ENCODE assay signal across 2 cellular contexts in genomic region chr16:84738255-84739038, GRCh38.
TF ChIP-seq lines count a peak whose summit lies in the region.

No MANE protein-coding gene starts in this region.

TF ChIP-seq in HCT116, 20 proteins besides CTCF, POLR2A, EP300 and RAD21 (continued from another document):
- TF ChIP-seq, protein P1, sequence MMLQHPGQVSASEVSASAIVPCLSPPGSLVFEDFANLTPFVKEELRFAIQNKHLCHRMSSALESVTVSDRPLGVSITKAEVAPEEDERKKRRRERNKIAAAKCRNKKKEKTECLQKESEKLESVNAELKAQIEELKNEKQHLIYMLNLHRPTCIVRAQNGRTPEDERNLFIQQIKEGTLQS (IDR thresholded peaks at IDR 0.05): no peak
- no peak for TF ChIP-seq YY1 (IDR thresholded peaks at IDR 0.05; ENCODE audit: extremely low read depth, insufficient replicate concordance, low read depth, low read length)
- TF ChIP-seq, protein P2, sequence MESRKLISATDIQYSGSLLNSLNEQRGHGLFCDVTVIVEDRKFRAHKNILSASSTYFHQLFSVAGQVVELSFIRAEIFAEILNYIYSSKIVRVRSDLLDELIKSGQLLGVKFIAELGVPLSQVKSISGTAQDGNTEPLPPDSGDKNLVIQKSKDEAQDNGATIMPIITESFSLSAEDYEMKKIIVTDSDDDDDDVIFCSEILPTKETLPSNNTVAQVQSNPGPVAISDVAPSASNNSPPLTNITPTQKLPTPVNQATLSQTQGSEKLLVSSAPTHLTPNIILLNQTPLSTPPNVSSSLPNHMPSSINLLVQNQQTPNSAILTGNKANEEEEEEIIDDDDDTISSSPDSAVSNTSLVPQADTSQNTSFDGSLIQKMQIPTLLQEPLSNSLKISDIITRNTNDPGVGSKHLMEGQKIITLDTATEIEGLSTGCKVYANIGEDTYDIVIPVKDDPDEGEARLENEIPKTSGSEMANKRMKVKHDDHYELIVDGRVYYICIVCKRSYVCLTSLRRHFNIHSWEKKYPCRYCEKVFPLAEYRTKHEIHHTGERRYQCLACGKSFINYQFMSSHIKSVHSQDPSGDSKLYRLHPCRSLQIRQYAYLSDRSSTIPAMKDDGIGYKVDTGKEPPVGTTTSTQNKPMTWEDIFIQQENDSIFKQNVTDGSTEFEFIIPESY (IDR thresholded peaks at IDR 0.05; ENCODE audit: extremely low read depth, insufficient replicate concordance, low read length): no peak
- TF ChIP-seq POLR2AphosphoS5 (IDR thresholded peaks at IDR 0.05; ENCODE audit: low read depth, low read length): no peak
- no peak for TF ChIP-seq EGR1 (IDR thresholded peaks at IDR 0.05; ENCODE audit: low read depth)
- TF ChIP-seq, protein P3, sequence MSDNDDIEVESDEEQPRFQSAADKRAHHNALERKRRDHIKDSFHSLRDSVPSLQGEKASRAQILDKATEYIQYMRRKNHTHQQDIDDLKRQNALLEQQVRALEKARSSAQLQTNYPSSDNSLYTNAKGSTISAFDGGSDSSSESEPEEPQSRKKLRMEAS (IDR thresholded peaks at IDR 0.05): peak; percentile 18; the same call in 1 of the 2 replicates
- TF ChIP-seq EZH2phosphoT487 (IDR thresholded peaks at IDR 0.05; ENCODE audit: borderline replicate concordance): no peak
- no peak for TF ChIP-seq SIN3A (IDR thresholded peaks at IDR 0.05; ENCODE audit: low read depth)
- no peak for TF ChIP-seq JUND (IDR thresholded peaks at IDR 0.05)
- TF ChIP-seq TCF7L2 (IDR thresholded peaks at IDR 0.05; ENCODE audit: borderline replicate concordance, extremely low read depth, insufficient read depth, insufficient read length): peak; percentile 13
- no peak for TF ChIP-seq SRF (IDR thresholded peaks at IDR 0.05; ENCODE audit: low read depth)

TF ChIP-seq in K562, 482 proteins besides CTCF, POLR2A, EP300 and RAD21 (continued from another document and continues in another):
- TF ChIP-seq, protein P4, sequence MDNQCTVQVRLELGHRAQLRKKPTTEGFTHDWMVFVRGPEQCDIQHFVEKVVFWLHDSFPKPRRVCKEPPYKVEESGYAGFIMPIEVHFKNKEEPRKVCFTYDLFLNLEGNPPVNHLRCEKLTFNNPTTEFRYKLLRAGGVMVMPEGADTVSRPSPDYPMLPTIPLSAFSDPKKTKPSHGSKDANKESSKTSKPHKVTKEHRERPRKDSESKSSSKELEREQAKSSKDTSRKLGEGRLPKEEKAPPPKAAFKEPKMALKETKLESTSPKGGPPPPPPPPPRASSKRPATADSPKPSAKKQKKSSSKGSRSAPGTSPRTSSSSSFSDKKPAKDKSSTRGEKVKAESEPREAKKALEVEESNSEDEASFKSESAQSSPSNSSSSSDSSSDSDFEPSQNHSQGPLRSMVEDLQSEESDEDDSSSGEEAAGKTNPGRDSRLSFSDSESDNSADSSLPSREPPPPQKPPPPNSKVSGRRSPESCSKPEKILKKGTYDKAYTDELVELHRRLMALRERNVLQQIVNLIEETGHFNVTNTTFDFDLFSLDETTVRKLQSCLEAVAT (IDR thresholded peaks at IDR 0.05): no peak
- TF ChIP-seq ZSCAN32 (CRISPR knock-in tag; IDR thresholded peaks at IDR 0.05) (no peak), GMEB1 (CRISPR knock-in tag; IDR thresholded peaks at IDR 0.05) (no peak), CCNT2 (IDR thresholded peaks at IDR 0.05; ENCODE audit: borderline replicate concordance, extremely low read depth, insufficient read length, low read depth, low read length) (no peak), SRSF3 (IDR thresholded peaks at IDR 0.05; ENCODE audit: insufficient read depth, low read length) (no peak), TRIM24 (IDR thresholded peaks at IDR 0.05) (no peak), CXXC5 (CRISPR knock-in tag; IDR thresholded peaks at IDR 0.05) (no peak), ETS2 (tag; IDR thresholded peaks at IDR 0.05; ENCODE audit: borderline replicate concordance, poor library complexity, severe bottlenecking) (no peak), ZNF668 (CRISPR knock-in tag; IDR thresholded peaks at IDR 0.05) (no peak), ASH1L (IDR thresholded peaks at IDR 0.05; ENCODE audit: borderline replicate concordance, low read depth, partially characterized antibody) (no peak), ZNF184 (CRISPR knock-in tag; IDR thresholded peaks at IDR 0.05) (no peak), RBM14 (IDR thresholded peaks at IDR 0.05; ENCODE audit: borderline replicate concordance, insufficient read depth, low read depth, low read length) (no peak), JUND (IDR thresholded peaks at IDR 0.05; ENCODE audit: borderline replicate concordance, low read depth, low read length) (no peak), JUND (tag; IDR thresholded peaks at IDR 0.05; ENCODE audit: borderline replicate concordance, low read depth, low read length) (no peak; the same call in 1 of the 3 replicates), CEBPB (tag; IDR thresholded peaks at IDR 0.05) (no peak), SMAD2 (IDR thresholded peaks at IDR 0.05; ENCODE audit: low read depth, low read length) (no peak), SMARCB1 (IDR thresholded peaks at IDR 0.05; ENCODE audit: insufficient read length, low read depth) (no peak), THAP12 (CRISPR knock-in tag; IDR thresholded peaks at IDR 0.05) (no peak), ZNF3 (CRISPR knock-in tag; IDR thresholded peaks at IDR 0.05) (no peak), RBM34 (IDR thresholded peaks at IDR 0.05; ENCODE audit: borderline replicate concordance, insufficient read depth, low read length) (no peak), MEF2D (tag; conservative IDR thresholded peaks at IDR 0.05; ENCODE audit: low read depth) (no peak), SRSF1 (IDR thresholded peaks at IDR 0.05; ENCODE audit: low read depth, low read length) (no peak), GATAD2A (IDR thresholded peaks at IDR 0.05) (no peak), FOXK1 (CRISPR knock-in tag; IDR thresholded peaks at IDR 0.05; ENCODE audit: borderline replicate concordance) (peak; percentile 40; the same call in 1 of the 2 replicates), KAT2B (IDR thresholded peaks at IDR 0.05; ENCODE audit: low read depth, low read length) (no peak), MTF1 (CRISPR knock-in tag; IDR thresholded peaks at IDR 0.05; ENCODE audit: borderline replicate concordance) (no peak), ZNF174 (CRISPR knock-in tag; IDR thresholded peaks at IDR 0.05) (no peak), ZNF57 (CRISPR knock-in tag; IDR thresholded peaks at IDR 0.05) (no peak), SIN3A (IDR thresholded peaks at IDR 0.05; ENCODE audit: borderline replicate concordance in 2 of 2, control insufficient read depth in 1 of 2, low read depth in 2 of 2, low read length in 2 of 2) (no peak), FOXK2 (conservative IDR thresholded peaks at IDR 0.05 in 1 of 2, IDR thresholded peaks at IDR 0.05 in 1 of 2; ENCODE audit: low read depth in 2 of 2) (peak in 1 of 2 experiments; percentile 13; a peak in 1 of 4 replicates), ZNF354B (CRISPR knock-in tag; IDR thresholded peaks at IDR 0.05) (no peak), ZNF224 (CRISPR knock-in tag; IDR thresholded peaks at IDR 0.05) (no peak), RNF2 (IDR thresholded peaks at IDR 0.05) (no peak), CHD1 (IDR thresholded peaks at IDR 0.05; ENCODE audit: low read length) (no peak), NFYB (IDR thresholded peaks at IDR 0.05; ENCODE audit: extremely low read depth, insufficient read length) (no peak), KHSRP (IDR thresholded peaks at IDR 0.05) (no peak), ZNF311 (CRISPR knock-in tag; IDR thresholded peaks at IDR 0.05) (no peak), CTBP1 (IDR thresholded peaks at IDR 0.05; ENCODE audit: borderline replicate concordance) (peak; percentile 75), ZNF165 (CRISPR knock-in tag; IDR thresholded peaks at IDR 0.05; ENCODE audit: borderline replicate concordance) (no peak), NFXL1 (CRISPR knock-in tag; IDR thresholded peaks at IDR 0.05) (no peak), TAF9B (IDR thresholded peaks at IDR 0.05; ENCODE audit: partially characterized antibody) (no peak), KLF13 (tag; IDR thresholded peaks at IDR 0.05; ENCODE audit: borderline replicate concordance, low read depth) (no peak), ZNF830 (CRISPR knock-in tag; IDR thresholded peaks at IDR 0.05) (no peak), L3MBTL2 (IDR thresholded peaks at IDR 0.05) (peak; percentile 60), NFE2 (IDR thresholded peaks at IDR 0.05; ENCODE audit: low read depth) (no peak)
- TF ChIP-seq, protein P5, sequence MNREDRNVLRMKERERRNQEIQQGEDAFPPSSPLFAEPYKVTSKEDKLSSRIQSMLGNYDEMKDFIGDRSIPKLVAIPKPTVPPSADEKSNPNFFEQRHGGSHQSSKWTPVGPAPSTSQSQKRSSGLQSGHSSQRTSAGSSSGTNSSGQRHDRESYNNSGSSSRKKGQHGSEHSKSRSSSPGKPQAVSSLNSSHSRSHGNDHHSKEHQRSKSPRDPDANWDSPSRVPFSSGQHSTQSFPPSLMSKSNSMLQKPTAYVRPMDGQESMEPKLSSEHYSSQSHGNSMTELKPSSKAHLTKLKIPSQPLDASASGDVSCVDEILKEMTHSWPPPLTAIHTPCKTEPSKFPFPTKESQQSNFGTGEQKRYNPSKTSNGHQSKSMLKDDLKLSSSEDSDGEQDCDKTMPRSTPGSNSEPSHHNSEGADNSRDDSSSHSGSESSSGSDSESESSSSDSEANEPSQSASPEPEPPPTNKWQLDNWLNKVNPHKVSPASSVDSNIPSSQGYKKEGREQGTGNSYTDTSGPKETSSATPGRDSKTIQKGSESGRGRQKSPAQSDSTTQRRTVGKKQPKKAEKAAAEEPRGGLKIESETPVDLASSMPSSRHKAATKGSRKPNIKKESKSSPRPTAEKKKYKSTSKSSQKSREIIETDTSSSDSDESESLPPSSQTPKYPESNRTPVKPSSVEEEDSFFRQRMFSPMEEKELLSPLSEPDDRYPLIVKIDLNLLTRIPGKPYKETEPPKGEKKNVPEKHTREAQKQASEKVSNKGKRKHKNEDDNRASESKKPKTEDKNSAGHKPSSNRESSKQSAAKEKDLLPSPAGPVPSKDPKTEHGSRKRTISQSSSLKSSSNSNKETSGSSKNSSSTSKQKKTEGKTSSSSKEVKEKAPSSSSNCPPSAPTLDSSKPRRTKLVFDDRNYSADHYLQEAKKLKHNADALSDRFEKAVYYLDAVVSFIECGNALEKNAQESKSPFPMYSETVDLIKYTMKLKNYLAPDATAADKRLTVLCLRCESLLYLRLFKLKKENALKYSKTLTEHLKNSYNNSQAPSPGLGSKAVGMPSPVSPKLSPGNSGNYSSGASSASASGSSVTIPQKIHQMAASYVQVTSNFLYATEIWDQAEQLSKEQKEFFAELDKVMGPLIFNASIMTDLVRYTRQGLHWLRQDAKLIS (CRISPR knock-in tag; IDR thresholded peaks at IDR 0.05): no peak
- TF ChIP-seq, protein P6, sequence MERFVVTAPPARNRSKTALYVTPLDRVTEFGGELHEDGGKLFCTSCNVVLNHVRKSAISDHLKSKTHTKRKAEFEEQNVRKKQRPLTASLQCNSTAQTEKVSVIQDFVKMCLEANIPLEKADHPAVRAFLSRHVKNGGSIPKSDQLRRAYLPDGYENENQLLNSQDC (CRISPR knock-in tag; IDR thresholded peaks at IDR 0.05): no peak
- TF ChIP-seq, protein P7, sequence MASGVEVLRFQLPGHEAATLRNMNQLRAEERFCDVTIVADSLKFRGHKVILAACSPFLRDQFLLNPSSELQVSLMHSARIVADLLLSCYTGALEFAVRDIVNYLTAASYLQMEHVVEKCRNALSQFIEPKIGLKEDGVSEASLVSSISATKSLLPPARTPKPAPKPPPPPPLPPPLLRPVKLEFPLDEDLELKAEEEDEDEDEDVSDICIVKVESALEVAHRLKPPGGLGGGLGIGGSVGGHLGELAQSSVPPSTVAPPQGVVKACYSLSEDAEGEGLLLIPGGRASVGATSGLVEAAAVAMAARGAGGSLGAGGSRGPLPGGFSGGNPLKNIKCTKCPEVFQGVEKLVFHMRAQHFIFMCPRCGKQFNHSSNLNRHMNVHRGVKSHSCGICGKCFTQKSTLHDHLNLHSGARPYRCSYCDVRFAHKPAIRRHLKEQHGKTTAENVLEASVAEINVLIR (CRISPR knock-in tag; IDR thresholded peaks at IDR 0.05): no peak
- TF ChIP-seq, protein P8, sequence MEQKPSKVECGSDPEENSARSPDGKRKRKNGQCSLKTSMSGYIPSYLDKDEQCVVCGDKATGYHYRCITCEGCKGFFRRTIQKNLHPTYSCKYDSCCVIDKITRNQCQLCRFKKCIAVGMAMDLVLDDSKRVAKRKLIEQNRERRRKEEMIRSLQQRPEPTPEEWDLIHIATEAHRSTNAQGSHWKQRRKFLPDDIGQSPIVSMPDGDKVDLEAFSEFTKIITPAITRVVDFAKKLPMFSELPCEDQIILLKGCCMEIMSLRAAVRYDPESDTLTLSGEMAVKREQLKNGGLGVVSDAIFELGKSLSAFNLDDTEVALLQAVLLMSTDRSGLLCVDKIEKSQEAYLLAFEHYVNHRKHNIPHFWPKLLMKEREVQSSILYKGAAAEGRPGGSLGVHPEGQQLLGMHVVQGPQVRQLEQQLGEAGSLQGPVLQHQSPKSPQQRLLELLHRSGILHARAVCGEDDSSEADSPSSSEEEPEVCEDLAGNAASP (IDR thresholded peaks at IDR 0.05): no peak
- TF ChIP-seq, protein P1 (IDR thresholded peaks at IDR 0.05): no peak
- TF ChIP-seq, protein P1 (CRISPR knock-in tag; conservative IDR thresholded peaks at IDR 0.05): no peak
